ENCODE assay signal across 12 cellular contexts in genomic region chr6:150905769-150906168, GRCh38. TPM values are rescaled to one million over a fixed set of nuclear protein-coding genes. Genes with fewer than 3 reads are reported as not detected.
DNase-seq lines count a peak whose midpoint lies in the region; ATAC-seq and TF ChIP-seq lines count a peak whose summit lies in the region.
"Had no signal": no experiment of that assay in that cellular context is flagged by ENCODE, and none has a peak within 500 bp of the region (broad histone marks: within the 10 kb centered on the region; RNA-seq: fewer than 3 reads in every experiment).

No MANE protein-coding gene starts in this region.

- H3K9me3 ChIP-seq in WERI-Rb-1 (ENCODE audit: severe bottlenecking): no peaks in the 10 kb centered on the region

- CTCF ChIA-PET in BJ (lab: Yijun Ruan, JAX): no interaction called here

- TF ChIP-seq CTCF in BJ (IDR thresholded peaks at IDR 0.05; ENCODE audit: insufficient read depth, low read depth, low read length) (0 out of 2 replicates have a peak, but pooled peaks have one; percentile 16), WERI-Rb-1 (IDR thresholded peaks at IDR 0.05; ENCODE audit: low read depth, low read length) (peak; percentile 57)

- H3K4me3 ChIP-seq in BJ (ENCODE audit: low read depth, low read length): no peak overlapping the region
- H3K4me3 ChIP-seq in H7 (ENCODE audit: insufficient read depth, low read depth, low read length): no peak overlapping the region
- H3K4me3 ChIP-seq in WERI-Rb-1 (ENCODE audit: low read depth, low read length): no peak overlapping the region

- no peaks in the 10 kb centered on the region for H3K4me1 Mint-ChIP-seq in stimulated activated memory B cell treated with anti-CD40 and anti-IgM and Interleukin-4, amounts not matched to agents 10 μg/mL and 1 μg/mL and 100 μg/mL, for 72 hours

- H3K36me3 Mint-ChIP-seq in stimulated activated memory B cell treated with anti-CD40 and anti-IgM and Interleukin-4, amounts not matched to agents 10 μg/mL and 1 μg/mL and 100 μg/mL, for 72 hours: peaks cover 30% of the 10 kb centered on the region

- no peaks in the 10 kb centered on the region for H3K27me3 ChIP-seq in BJ (ENCODE audit: control insufficient read depth, insufficient read depth, low read length)
- no peaks in the 10 kb centered on the region for H3K27me3 ChIP-seq in H7 (ENCODE audit: control insufficient read depth, insufficient read depth, low read length)
- H3K27me3 ChIP-seq in WERI-Rb-1 (ENCODE audit: insufficient read depth, low read depth, severe bottlenecking): no peaks in the 10 kb centered on the region

- POLR2A ChIA-PET in BJ (lab: Charles Lee): no interaction called here

- no peak for ATAC-seq in stimulated activated memory B cell treated with anti-CD40 and anti-IgM and Interleukin-4, amounts not matched to agents 10 μg/mL and 1 μg/mL and 100 μg/mL, for 72 hours
- no peak for ATAC-seq in GM21825 (IDR thresholded peaks at IDR 0.05; ENCODE audit: unreplicated experiment)
- ATAC-seq: stimulated activated naive CD8-positive, alpha-beta T cell treated with anti-CD3 and anti-CD28 coated beads, Interleukin-15, Interleukin-2, amounts not matched to agents 100 U/mL and 50 U/mL, for 24 hours had no signal

- peaks cover 10% of the 10 kb centered on the region for H3K36me3 ChIP-seq in BJ (ENCODE audit: control insufficient read depth, insufficient read depth, low read length)
- peaks cover 8% of the 10 kb centered on the region for H3K36me3 ChIP-seq in H7 (replicated peaks; ENCODE audit: control insufficient read depth, insufficient read depth, low read length)
- peaks cover 12% of the 10 kb centered on the region for H3K36me3 ChIP-seq in WERI-Rb-1

- DNase-seq in BJ (ENCODE audit: low read depth): no peak
- peak; percentile 66 for DNase-seq in H7
- DNase-seq in WERI-Rb-1: no peak
- DNase-seq in iPS-NIHi11 (ENCODE audit: low spot score): peak; percentile 48
- DNase-seq in NCI-H2107 treated with DMSO at 0.1 percent for 48 hours (lab: John Stamatoyannopoulos, UW; ENCODE audit: unreplicated experiment): no peak
- no peak for DNase-seq in A172 (ENCODE audit: low spot score)
- DNase-seq: NCI-H526 treated with DMSO at 0.1 percent for 48 hours; stimulated activated CD4-positive, alpha-beta T cell treated with anti-CD3 and anti-CD28 coated beads, Interleukin-1b, Interleukin-23, amount 100 ng/mL, for 48 hours; stimulated activated naive CD8-positive, alpha-beta T cell treated with anti-CD3 and anti-CD28 coated beads, Interleukin-15, Interleukin-2, amounts not matched to agents 100 U/mL and 50 U/mL, for 24 hours had no signal

- no peak overlapping the region for H3K27ac Mint-ChIP-seq in stimulated activated memory B cell treated with anti-CD40 and anti-IgM and Interleukin-4, amounts not matched to agents 10 μg/mL and 1 μg/mL and 100 μg/mL, for 72 hours
- H3K27ac Mint-ChIP-seq: T-helper 1 cell treated with Interleukin-12 subunit alpha and Interleukin-12 subunit beta and Interleukin-4 antibody, amounts not matched to agents 30 μg/mL and 1 μg/mL, for 36 hours had no signal

- H3K9me3 Mint-ChIP-seq in stimulated activated memory B cell treated with anti-CD40 and anti-IgM and Interleukin-4, amounts not matched to agents 10 μg/mL and 1 μg/mL and 100 μg/mL, for 72 hours: no peaks in the 10 kb centered on the region
- H3K9me3 Mint-ChIP-seq: T-helper 1 cell treated with Interleukin-12 subunit alpha and Interleukin-12 subunit beta and Interleukin-4 antibody, amounts not matched to agents 30 μg/mL and 1 μg/mL, for 36 hours had no signal

- H3K4me3 Mint-ChIP-seq in stimulated activated memory B cell treated with anti-CD40 and anti-IgM and Interleukin-4, amounts not matched to agents 10 μg/mL and 1 μg/mL and 100 μg/mL, for 72 hours: no peak overlapping the region
- H3K4me3 Mint-ChIP-seq: T-helper 1 cell treated with Interleukin-12 subunit alpha and Interleukin-12 subunit beta and Interleukin-4 antibody, amounts not matched to agents 30 μg/mL and 1 μg/mL, for 36 hours had no signal

- H3K27ac ChIP-seq in WERI-Rb-1: no peak overlapping the region

- H3K27me3 Mint-ChIP-seq in stimulated activated memory B cell treated with anti-CD40 and anti-IgM and Interleukin-4, amounts not matched to agents 10 μg/mL and 1 μg/mL and 100 μg/mL, for 72 hours: no peaks in the 10 kb centered on the region

RNA-seq across cellular contexts. Expression of gene MTHFD1L, which starts 40.3 kb away (rescaled TPM):
- polyA plus RNA-seq in BJ (2011; rRNA removed): 58.9 and 70.7 TPM in 2 replicates
- 54.6 and 55.8 TPM in 2 replicates for polyA minus RNA-seq in BJ (2011; rRNA and poly(A)+ RNA removed)
- total RNA-seq in H7 (2014; rRNA removed; shearing (Covaris generic)): 42.9 and 46.0 TPM in 2 replicates
- 23.5 and 36.3 TPM in 2 replicates for total RNA-seq in A172 (2014; rRNA removed; shearing (Covaris generic))

Comparison
In these comparisons a context has a peak if more than half of its experiments do, and no peak if none do; other contexts are left out.
1. DNase-seq: peak in H7 (single experiment) and iPS-NIHi11 (single experiment); none in BJ (single experiment), WERI-Rb-1 (single experiment), NCI-H2107 treated with DMSO at 0.1 percent for 48 hours (single experiment) and A172 (single experiment).